Comparison of ENCODE assay signal across 9 cellular contexts in the genomic region with DNA sequence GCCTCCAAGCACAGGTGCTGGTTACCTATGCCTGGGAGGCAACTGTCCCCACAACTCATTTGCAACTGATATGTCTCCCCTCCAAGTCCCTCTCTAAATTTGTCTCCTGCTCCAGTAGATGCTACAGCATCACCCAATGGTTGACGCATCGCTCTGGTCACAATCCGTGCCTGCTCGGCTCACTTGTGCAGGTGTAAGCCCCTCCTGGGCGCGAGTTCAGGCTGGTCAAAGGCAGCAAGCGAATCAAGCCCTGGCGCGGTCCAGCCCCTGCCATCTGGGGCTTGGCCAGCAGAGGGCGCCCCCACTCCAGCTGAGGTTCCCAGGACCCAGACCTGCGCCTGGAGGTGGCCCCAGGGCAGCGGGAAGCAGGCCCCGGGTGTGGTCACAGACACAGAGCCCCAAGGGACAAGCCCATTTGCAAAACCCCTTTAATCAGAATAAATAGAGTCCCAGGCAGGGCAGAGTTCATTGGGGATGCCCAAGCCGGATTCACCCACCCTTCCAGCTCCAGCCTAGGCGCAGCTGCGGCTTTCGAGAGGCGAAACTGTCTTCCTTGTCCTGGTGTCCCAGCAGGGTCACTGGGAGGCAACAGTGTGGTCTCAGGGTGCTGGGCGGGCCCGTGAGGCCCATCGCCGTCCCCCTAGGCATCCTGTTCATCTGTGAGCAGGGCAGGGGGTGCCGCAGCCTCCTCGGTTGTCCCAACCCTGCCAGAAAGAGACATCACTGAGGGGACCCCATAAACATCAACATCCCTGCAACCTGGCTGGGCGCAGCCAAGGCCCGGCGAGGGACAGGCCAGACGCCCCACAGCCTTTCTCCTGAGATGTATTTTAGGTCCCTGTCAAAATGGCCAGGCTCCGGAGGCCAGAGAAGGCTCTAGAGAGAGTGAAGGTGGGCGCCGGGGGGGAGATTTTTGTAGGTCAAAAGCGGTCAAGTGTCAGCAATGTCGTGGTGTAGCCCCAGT. TPM values are rescaled to one million over a fixed set of nuclear protein-coding genes. Genes with fewer than 3 reads are reported as not detected.
A peak's percentile ranks its signal among the peaks of the same experiment; 100 is the strongest.
DNase-seq lines count a peak whose midpoint lies in the region; TF ChIP-seq lines count a peak whose summit lies in the region.
"Had no signal": no experiment of that assay in that cellular context is flagged by ENCODE, and none has a peak within 500 bp of the region (broad histone marks: within the 10 kb centered on the region; RNA-seq: fewer than 3 reads in every experiment).

No MANE protein-coding gene starts in this region.

- no peak overlapping the region for H3K4me3 ChIP-seq in stomach

- no peak overlapping the region for H3K4me3 Mint-ChIP-seq in Calu3 (ENCODE audit: low read depth, unreplicated experiment)
- no peak overlapping the region for H3K4me3 Mint-ChIP-seq in H9
- peak overlapping the region; percentile 53 for H3K4me3 Mint-ChIP-seq in endothelial cell (ENCODE audit: unreplicated experiment)

- no peaks in the 10 kb centered on the region for H4K20me1 ChIP-seq in H9 (ENCODE audit: control insufficient read depth, insufficient read depth, insufficient read length)

- WGBS in H9 (ENCODE audit: extremely low coverage, insufficient read length, low lambda C conversion rate) = no CpG with 5 or more reads among the region's 33 CpGs
- WGBS in stomach, 5 donors = 47 to 66% (median 55%) methylated on average over 14 to 33 of the region's 33 CpGs

- H3K14ac ChIP-seq in H9 (ENCODE audit: insufficient read depth, low read length) = no peak overlapping the region

- H3K27ac Mint-ChIP-seq in Calu3 (ENCODE audit: unreplicated experiment) (peak overlapping the region; percentile 2), H9 (peak overlapping the region in 1 of 3 experiments; percentile 93; a peak in 1 of 7 replicates), endothelial cell (ENCODE audit: unreplicated experiment) (peak overlapping the region; percentile 52)

- H3K23ac ChIP-seq in H9 (ENCODE audit: insufficient read length, low read depth, low read length) = no peak overlapping the region

- H4K5ac ChIP-seq in H9 (ENCODE audit: insufficient read length, low read depth, low read length) = no peak overlapping the region

- no peaks in the 10 kb centered on the region for H3K23me2 ChIP-seq in H9 (ENCODE audit: insufficient read length, low read depth, low read length, poor library complexity, severe bottlenecking)

- H3K9ac ChIP-seq in H9 (ENCODE audit: extremely low read depth, insufficient read length, low read length) = no peak overlapping the region

- H2BK20ac ChIP-seq in H9 (ENCODE audit: low read depth, low read length, poor library complexity, severe bottlenecking) = no peak overlapping the region

- CTCF ChIA-PET in Calu3 (lab: Charles Lee) = interaction anchor here (0.7 to 1.6 kb wide), 3 partner anchors 28 to 139 kb away, joined by 3 to 4 read pairs (median 4); partner anchors contain the start of genes AFMID and TK1

- H3K27me3 ChIP-seq in H9 (ENCODE audit: insufficient read depth, low read length) (no peaks in the 10 kb centered on the region), stomach (no peaks in the 10 kb centered on the region)

- no TSS peak for BruUV-seq in Calu3 (replicated peaks; lab: Mats Ljungman, UMichigan)

- H3K9me3 Mint-ChIP-seq in Calu3 (ENCODE audit: low read depth, unreplicated experiment) (no peaks in the 10 kb centered on the region), H9 (no peaks in the 10 kb centered on the region), endothelial cell (ENCODE audit: unreplicated experiment) (no peaks in the 10 kb centered on the region)

- DNase-seq in Calu3 (peak; percentile 89), H9 (peak; percentile 95), NCI-H774 (lab: John Stamatoyannopoulos, UW) (peak; percentile 71), endothelial cell (ENCODE audit: low spot score) (peak; percentile 91), myocyte (ENCODE audit: low read depth) (peak; percentile 50), stomach (peak; percentile 87), NCI-H1048 (lab: John Stamatoyannopoulos, UW) (no peak)
- DNase-seq in activated CD8-positive, alpha-beta memory T cell treated with anti-CD3 and anti-CD28 coated beads, Interleukin-2, amount 50 U/mL, for 4 hours = peak; percentile 82

- no peak overlapping the region for H3K18ac ChIP-seq in H9 (ENCODE audit: insufficient read length, low read depth, low read length)

- H2BK15ac ChIP-seq in H9 (ENCODE audit: low read depth, low read length) = no peak overlapping the region

- H3K79me2 ChIP-seq in H9 (ENCODE audit: insufficient read depth, low read length) = no peaks in the 10 kb centered on the region

- intact Hi-C loops in Calu3 (cut with micrococcal nuclease; ENCODE audit: unreplicated experiment) (loop anchor here (2.0 to 5.0 kb wide), 3 partner anchors 62 to 138 kb away; partner anchors contain the start of genes AFMID and TK1), stomach (cut with DNase I; ENCODE audit: low total_unique reads) (loop anchor here (5.0 kb wide), 2 partner anchors 65 to 145 kb away; no protein-coding TSS in a partner anchor)

- H3K4ac ChIP-seq in H9 (ENCODE audit: low read depth, low read length) = no peak overlapping the region

- H3K36me3 Mint-ChIP-seq in Calu3 (ENCODE audit: insufficient read depth, unreplicated experiment) (peaks cover 36% of the 10 kb centered on the region), H9 (ENCODE audit: insufficient read depth in 1 of 3, low read depth in 3 of 3) (peaks cover 0 to 40% (median 10%) of the 10 kb centered on the region in 3 experiments; a peak in 4 of 7 replicates), endothelial cell (ENCODE audit: low read depth, unreplicated experiment) (peaks cover 29% of the 10 kb centered on the region)

- no peak for TF ChIP-seq POLR2A in stomach (IDR thresholded peaks at IDR 0.05)

- no peak for TF ChIP-seq EP300 in stomach (IDR thresholded peaks at IDR 0.05)

- H3K27ac ChIP-seq in H9 (ENCODE audit: insufficient read length, low read depth, low read length) = no peak overlapping the region
- peak overlapping the region in 1 of 5 donors; percentile 13 for H3K27ac ChIP-seq in stomach

- peaks cover 8% of the 10 kb centered on the region for H3K4me1 Mint-ChIP-seq in Calu3 (ENCODE audit: low read depth, unreplicated experiment)
- H3K4me1 Mint-ChIP-seq in H9 = peaks cover 2% of the 10 kb centered on the region in 2 experiments; a peak in 3 of 4 replicates
- no peaks in the 10 kb centered on the region for H3K4me1 Mint-ChIP-seq in endothelial cell (ENCODE audit: unreplicated experiment)

- no peak overlapping the region for H4K91ac ChIP-seq in H9 (ENCODE audit: insufficient read length, low read depth, low read length)

- H3K4me1 ChIP-seq in H9 (ENCODE audit: insufficient read depth, low read length) (no peaks in the 10 kb centered on the region), stomach (peaks cover 10 to 43% (median 18%) of the 10 kb centered on the region in 4 donors)

- peaks cover 10 to 59% (median 31%) of the 10 kb centered on the region in 4 donors for H3K36me3 ChIP-seq in stomach

- no peak overlapping the region for H3K4me2 ChIP-seq in H9 (ENCODE audit: insufficient read depth, insufficient read length, low read length)

- no peak overlapping the region for H2AK5ac ChIP-seq in H9 (ENCODE audit: insufficient read length, low read length)

- H3K56ac ChIP-seq in H9 (ENCODE audit: insufficient read length, low read depth, low read length) = no peak overlapping the region

- H3K27me3 Mint-ChIP-seq in Calu3 (ENCODE audit: unreplicated experiment) = no peaks in the 10 kb centered on the region
- H3K27me3 Mint-ChIP-seq in H9 (ENCODE audit: low read depth) = no peaks in the 10 kb centered on the region; the same call in 1 of the 2 replicates
- peaks cover 19% of the 10 kb centered on the region for H3K27me3 Mint-ChIP-seq in endothelial cell (ENCODE audit: unreplicated experiment)

- H3K9me3 ChIP-seq in H9 (ENCODE audit: control insufficient read depth, low read depth, low read length) (no peaks in the 10 kb centered on the region), stomach (no peaks in the 10 kb centered on the region)

- H4K8ac ChIP-seq in H9 (replicated peaks; ENCODE audit: insufficient read length, low read depth, low read length) = no peak overlapping the region

- H3K79me1 ChIP-seq in H9 (ENCODE audit: insufficient read depth, low read depth, low read length, poor library complexity, severe bottlenecking) = no peaks in the 10 kb centered on the region

- no peak overlapping the region for H2AFZ ChIP-seq in H9 (ENCODE audit: low read length)

- H2BK12ac ChIP-seq in H9 (ENCODE audit: insufficient read length, low read depth, low read length) = no peak overlapping the region

- H3T11ph ChIP-seq in H9 (ENCODE audit: low read length) = no peak overlapping the region

- TF ChIP-seq CTCF in Calu3 (IDR thresholded peaks at IDR 0.05; ENCODE audit: unreplicated experiment) (peak; percentile 97), H9 (conservative IDR thresholded peaks at IDR 0.05) (peak; percentile 99), endothelial cell (IDR thresholded peaks at IDR 0.05; ENCODE audit: unreplicated experiment) (peak; percentile 99), stomach (IDR thresholded peaks at IDR 0.05) (peak in 6 of 7 experiments; percentile 59 to 100 (median 98))

- no peak overlapping the region for H2BK120ac ChIP-seq in H9 (ENCODE audit: low read depth, low read length, poor library complexity, severe bottlenecking)

- no peak overlapping the region for H2BK5ac ChIP-seq in H9 (ENCODE audit: insufficient read length, low read length)

RNA-seq across cellular contexts. Expression of gene TMC6, which starts 15.8 kb away (rescaled TPM):
- total RNA-seq in Calu3 (2022) = 116 and 133 TPM in 2 replicates
- total RNA-seq in H9 (2021) = 85.7 and 86.8 TPM in 2 replicates
- total RNA-seq in endothelial cell (ENCODE audit: unreplicated experiment) = 292 TPM
- 2.9 and 3.1 TPM in 2 replicates for total RNA-seq in myocyte
- polyA plus RNA-seq in myocyte (2012) = 2.9 TPM
- total RNA-seq in stomach = 100 to 1,000 TPM in 1 of 5 donors, 10 to 100 TPM in 4; 29.9 to 223 (median 46.1) TPM
- polyA plus RNA-seq in stomach = 10 to 100 TPM in 2 of 3 donors, 1 to 10 TPM in 1; 9.2 to 43.5 (median 17.9) TPM

RNA-seq across cellular contexts. Expression of gene TMC8, which starts 17.8 kb away (rescaled TPM):
- total RNA-seq in Calu3 (2022) (1.1 and 2.1 TPM in 2 replicates), H9 (2021) (1.0 and 1.9 TPM in 2 replicates), endothelial cell (ENCODE audit: unreplicated experiment) (55.8 TPM), myocyte (not detected in 2 replicates), stomach (10 to 100 TPM in 2 of 5 donors, 1 to 10 TPM in 3; 4.1 to 19.8 (median 7.8) TPM)
- polyA plus RNA-seq in myocyte (2012) = not detected
- 1 to 10 TPM; 1.6 to 3.3 (median 2.4) TPM for polyA plus RNA-seq in stomach

RNA-seq across cellular contexts. Expression of gene C17orf99, which starts 33.4 kb away (rescaled TPM):
- total RNA-seq in Calu3 (2022) (not detected in 2 replicates), H9 (2021) (not detected in 2 replicates), endothelial cell (ENCODE audit: unreplicated experiment) (not detected), myocyte (not detected in 2 replicates), stomach (not detected)
- not detected for polyA plus RNA-seq in myocyte (2012)
- under 1 TPM in 1 of 3 donors, not detected in 2; 0.08 TPM for polyA plus RNA-seq in stomach
- polyA plus RNA-seq: adipose tissue had no signal

RNA-seq across cellular contexts. Expression of gene SYNGR2, which starts 55.6 kb away (rescaled TPM):
- 204 and 229 TPM in 2 replicates for total RNA-seq in Calu3 (2022)
- 41.0 and 43.9 TPM in 2 replicates for total RNA-seq in H9 (2021)
- total RNA-seq in endothelial cell (ENCODE audit: unreplicated experiment) = 72.6 TPM
- 77.0 and 109 TPM in 2 replicates for total RNA-seq in myocyte
- 115 TPM for polyA plus RNA-seq in myocyte (2012)
- total RNA-seq in stomach = 100 to 1,000 TPM in 1 of 5 donors, 10 to 100 TPM in 4; 28.6 to 219 (median 44.9) TPM
- 100 to 1,000 TPM in 1 of 3 donors, 10 to 100 TPM in 2; 36.0 to 151 (median 71.7) TPM for polyA plus RNA-seq in stomach
